ENCODE assay signal across 18 cellular contexts in genomic region chr15:55389276-55389631, GRCh38. TPM values are rescaled to one million over a fixed set of nuclear protein-coding genes. Genes with fewer than 3 reads are reported as not detected.
DNase-seq lines count a peak whose midpoint lies in the region; ATAC-seq and TF ChIP-seq lines count a peak whose summit lies in the region.
"Had no signal": no experiment of that assay in that cellular context is flagged by ENCODE, and none has a peak within 500 bp of the region (broad histone marks: within the 10 kb centered on the region; RNA-seq: fewer than 3 reads in every experiment).

No MANE protein-coding gene starts in this region.

- 0 out of 2 replicates have a peak, but pooled peaks cover 4% of the 10 kb centered on the region for H4K20me1 ChIP-seq in SK-N-SH (ENCODE audit: insufficient read depth)

- 0 out of 2 replicates have a peak overlapping the region, but pooled peaks have one; percentile 5 for H3K4me2 ChIP-seq in SK-N-SH

- ATAC-seq in activated T-cell treated with anti-CD3 and anti-CD28 coated beads, Interleukin-2, amount 50 U/mL, for 4 hours: peak; percentile 51 to 63
- no peak for ATAC-seq in GM21381 (IDR thresholded peaks at IDR 0.05; ENCODE audit: unreplicated experiment)
- no peak for ATAC-seq in CD8-positive, alpha-beta T cell
- ATAC-seq: pancreas had no signal

- POLR2A ChIA-PET in SK-N-SH (lab: Yijun Ruan, JAX): no interaction called here
- POLR2A ChIA-PET in CD8-positive, alpha-beta T cell (lab: Charles Lee): interaction anchor here (0.8 kb wide), 1 partner anchor 18 kb away, joined by 3 read pairs; no protein-coding TSS in a partner anchor

- peak overlapping the region in 1 of 2 experiments; percentile 32; a peak in 1 of 4 replicates for H3K27ac ChIP-seq in SK-N-SH (ENCODE audit: low read depth in 2 of 2, low read length in 1 of 2)
- H3K27ac ChIP-seq in CD8-positive, alpha-beta T cell (ENCODE audit: low read depth, low read length): no peak overlapping the region
- H3K27ac ChIP-seq: colonic mucosa, pancreas, SJSA1 had no signal

- H3K27me3 ChIP-seq in SK-N-SH (ENCODE audit: insufficient read depth): no peaks in the 10 kb centered on the region
- no peaks in the 10 kb centered on the region for H3K27me3 ChIP-seq in CD8-positive, alpha-beta T cell (ENCODE audit: insufficient read depth, low read length)
- H3K27me3 ChIP-seq: colonic mucosa, pancreas, SJSA1 had no signal

- intact Hi-C loops in CD8-positive, alpha-beta T cell (cut with DNase I, micrococcal nuclease): no loop called here

- H3K4me3 Mint-ChIP-seq in activated T-cell treated with anti-CD3 and anti-CD28 coated beads, Interleukin-2, amount 50 U/mL, for 4 hours: no peak overlapping the region
- no peak overlapping the region for H3K4me3 Mint-ChIP-seq in stimulated activated naive CD8-positive, alpha-beta T cell treated with anti-CD3 and anti-CD28 coated beads, Interleukin-15, Interleukin-2, amounts not matched to agents 100 ng/mL and 50 ng/mL, for 24 hours
- no peak overlapping the region for H3K4me3 Mint-ChIP-seq in CD8-positive, alpha-beta T cell
- H3K4me3 Mint-ChIP-seq: activated naive CD4-positive, alpha-beta T cell treated with anti-CD3 and anti-CD28 coated beads, Interleukin-2, amount 10 ng/mL, durations not matched to agents 7 days and 5 days had no signal

- no peak for TF ChIP-seq EP300 in SK-N-SH (IDR thresholded peaks at IDR 0.05; ENCODE audit: borderline replicate concordance in 1 of 2, low read depth in 1 of 2, low read length in 1 of 2)

- no peak overlapping the region for H2AFZ ChIP-seq in SK-N-SH (ENCODE audit: low read depth)

- TF ChIP-seq RAD21 in SK-N-SH (IDR thresholded peaks at IDR 0.05; ENCODE audit: low read length): no peak

- H3K9me3 Mint-ChIP-seq in activated T-cell treated with anti-CD3 and anti-CD28 coated beads, Interleukin-2, amount 50 U/mL, for 4 hours: no peaks in the 10 kb centered on the region
- no peaks in the 10 kb centered on the region for H3K9me3 Mint-ChIP-seq in stimulated activated naive CD8-positive, alpha-beta T cell treated with anti-CD3 and anti-CD28 coated beads, Interleukin-15, Interleukin-2, amounts not matched to agents 100 ng/mL and 50 ng/mL, for 24 hours
- no peaks in the 10 kb centered on the region for H3K9me3 Mint-ChIP-seq in CD8-positive, alpha-beta T cell
- H3K9me3 Mint-ChIP-seq: activated naive CD4-positive, alpha-beta T cell treated with anti-CD3 and anti-CD28 coated beads, Interleukin-2, amount 10 ng/mL, durations not matched to agents 7 days and 5 days had no signal

- no peaks in the 10 kb centered on the region for H3K9me2 ChIP-seq in SK-N-SH

- TF ChIP-seq CTCF in SK-N-SH (IDR thresholded peaks at IDR 0.05) (no peak), foreskin fibroblast (IDR thresholded peaks at IDR 0.05; ENCODE audit: low read depth, low read length) (no peak)
- TF ChIP-seq CTCF in CD8-positive, alpha-beta T cell (IDR thresholded peaks at IDR 0.05): no peak

- no peaks in the 10 kb centered on the region for H3K79me2 ChIP-seq in SK-N-SH (ENCODE audit: insufficient read depth)

- H3K9me3 ChIP-seq in SK-N-SH: no peaks in the 10 kb centered on the region
- H3K9me3 ChIP-seq in CD8-positive, alpha-beta T cell (ENCODE audit: low read length): no peaks in the 10 kb centered on the region
- H3K9me3 ChIP-seq: colonic mucosa, HAP-1, pancreas, SJSA1 had no signal

- no peaks in the 10 kb centered on the region for H3K27me3 Mint-ChIP-seq in activated T-cell treated with anti-CD3 and anti-CD28 coated beads, Interleukin-2, amount 50 U/mL, for 4 hours (ENCODE audit: low read depth)
- H3K27me3 Mint-ChIP-seq in stimulated activated naive CD8-positive, alpha-beta T cell treated with anti-CD3 and anti-CD28 coated beads, Interleukin-15, Interleukin-2, amounts not matched to agents 100 ng/mL and 50 ng/mL, for 24 hours: no peaks in the 10 kb centered on the region
- H3K27me3 Mint-ChIP-seq in CD8-positive, alpha-beta T cell (ENCODE audit: low read depth): no peaks in the 10 kb centered on the region
- H3K27me3 Mint-ChIP-seq: activated naive CD4-positive, alpha-beta T cell treated with anti-CD3 and anti-CD28 coated beads, Interleukin-2, amount 10 ng/mL, durations not matched to agents 7 days and 5 days had no signal

- peaks cover 6% of the 10 kb centered on the region for H3K4me1 Mint-ChIP-seq in activated T-cell treated with anti-CD3 and anti-CD28 coated beads, Interleukin-2, amount 50 U/mL, for 4 hours (ENCODE audit: low read depth)
- peaks cover 6% of the 10 kb centered on the region for H3K4me1 Mint-ChIP-seq in stimulated activated naive CD8-positive, alpha-beta T cell treated with anti-CD3 and anti-CD28 coated beads, Interleukin-15, Interleukin-2, amounts not matched to agents 100 ng/mL and 50 ng/mL, for 24 hours (ENCODE audit: low read depth)
- peaks cover 2% of the 10 kb centered on the region for H3K4me1 Mint-ChIP-seq in CD8-positive, alpha-beta T cell (ENCODE audit: low read depth)

- H3K4me3 ChIP-seq in SK-N-SH (ENCODE audit: low read depth in 2 of 2, low read length in 1 of 2) (no peak overlapping the region), foreskin fibroblast (ENCODE audit: low read depth in 1 of 2, low read length in 2 of 2) (no peak overlapping the region)
- no peak overlapping the region for H3K4me3 ChIP-seq in CD8-positive, alpha-beta T cell (ENCODE audit: low read depth, low read length)
- H3K4me3 ChIP-seq: colonic mucosa, HAP-1, pancreas, SJSA1 had no signal

- peaks cover 14% of the 10 kb centered on the region for H3K36me3 Mint-ChIP-seq in activated T-cell treated with anti-CD3 and anti-CD28 coated beads, Interleukin-2, amount 50 U/mL, for 4 hours (ENCODE audit: insufficient read depth)
- peaks cover 9% of the 10 kb centered on the region for H3K36me3 Mint-ChIP-seq in stimulated activated naive CD8-positive, alpha-beta T cell treated with anti-CD3 and anti-CD28 coated beads, Interleukin-15, Interleukin-2, amounts not matched to agents 100 ng/mL and 50 ng/mL, for 24 hours (ENCODE audit: low read depth)
- peaks cover 44% of the 10 kb centered on the region for H3K36me3 Mint-ChIP-seq in CD8-positive, alpha-beta T cell

- H3K36me3 ChIP-seq in SK-N-SH (replicated peaks in 1 of 2; ENCODE audit: control insufficient read depth in 1 of 2, insufficient read depth in 2 of 2, low read length in 1 of 2): peaks cover 2 to 12% of the 10 kb centered on the region in 2 experiments
- H3K36me3 ChIP-seq in CD8-positive, alpha-beta T cell (ENCODE audit: insufficient read depth, low read length): peaks cover under 1% of the 10 kb centered on the region
- H3K36me3 ChIP-seq: colonic mucosa, HAP-1, SJSA1 had no signal

- CTCF ChIA-PET in SK-N-SH (lab: Yijun Ruan, JAX): no interaction called here
- CTCF ChIA-PET in CD8-positive, alpha-beta T cell (lab: Charles Lee): no interaction called here

- no peaks in the 10 kb centered on the region for H3F3A ChIP-seq in SK-N-SH (replicated peaks; ENCODE audit: insufficient read depth)

- no peaks in the 10 kb centered on the region for H3K4me1 ChIP-seq in SK-N-SH (ENCODE audit: control insufficient read depth in 1 of 2, insufficient read depth in 2 of 2, low read depth in 1 of 2, low read length in 1 of 2)
- no peaks in the 10 kb centered on the region for H3K4me1 ChIP-seq in CD8-positive, alpha-beta T cell (ENCODE audit: insufficient read depth, low read length)
- H3K4me1 ChIP-seq: colonic mucosa, HAP-1, SJSA1 had no signal

- no peak overlapping the region for H3K9ac ChIP-seq in SK-N-SH

- no peak for DNase-seq in activated T-cell treated with anti-CD3 and anti-CD28 coated beads, Interleukin-2, amount 50 U/mL, for 4 hours
- DNase-seq in activated T-cell treated with anti-CD3 and anti-CD28 coated beads, Interleukin-2, amount 50 U/mL, for 1 hour: no peak
- no peak for DNase-seq in SK-N-SH
- DNase-seq in foreskin fibroblast: peak; percentile 23 to 56
- DNase-seq in midbrain (lab: John Stamatoyannopoulos, UW): no peak
- no peak for DNase-seq in CD8-positive, alpha-beta T cell
- DNase-seq: activated naive CD4-positive, alpha-beta T cell treated with anti-CD3 and anti-CD28 coated beads, Interleukin-2, amount 10 ng/mL, durations not matched to agents 7 days and 5 days; colonic mucosa; COR-L47; mesendoderm; NK-92 treated with Interleukin-12 subunit alpha and Interleukin-12 subunit beta, amount 100 ng/mL, for 24 hours; pancreas; stimulated activated CD4-positive, alpha-beta T cell treated with anti-CD3 and anti-CD28 coated beads, Interleukin-12 subunit alpha, Interleukin-12 subunit beta, amount 100 ng/mL, for 4 hours had no signal

- H3K27ac Mint-ChIP-seq in stimulated activated naive CD8-positive, alpha-beta T cell treated with anti-CD3 and anti-CD28 coated beads, Interleukin-15, Interleukin-2, amounts not matched to agents 100 ng/mL and 50 ng/mL, for 24 hours: peak overlapping the region; percentile 7
- no peak overlapping the region for H3K27ac Mint-ChIP-seq in CD8-positive, alpha-beta T cell
- H3K27ac Mint-ChIP-seq: activated naive CD4-positive, alpha-beta T cell treated with anti-CD3 and anti-CD28 coated beads, Interleukin-2, amount 10 ng/mL, durations not matched to agents 7 days and 5 days had no signal

TF ChIP-seq in SK-N-SH, 30 proteins besides CTCF, POLR2A, EP300 and RAD21:
- no peak for TF ChIP-seq NRF1 (IDR thresholded peaks at IDR 0.05; ENCODE audit: low read depth, low read length)
- TF ChIP-seq JUND (IDR thresholded peaks at IDR 0.05): peak; percentile 28
- peak; percentile 47 for TF ChIP-seq PBX3 (IDR thresholded peaks at IDR 0.05)

RNA-seq across cellular contexts. Expression of gene CCPG1, which starts 18.9 kb away (rescaled TPM):
- total RNA-seq in activated T-cell treated with anti-CD3 and anti-CD28 coated beads, Interleukin-2, amount 50 U/mL, for 4 hours: 1 to 10 TPM; 7.1 to 9.9 (median 7.1) TPM
- polyA plus RNA-seq in SK-N-SH (2012; rRNA removed): 10.5 and 16.9 TPM in 2 replicates
- 15.5 and 19.5 TPM in 2 replicates for polyA plus RNA-seq in SK-N-SH (2012; cell fraction: cytosol; rRNA removed)
- polyA plus RNA-seq in SK-N-SH (2012; cell fraction: nucleus; rRNA removed): 7.8 and 22.4 TPM in 2 replicates
- total RNA-seq in CD8-positive, alpha-beta T cell: 10 to 100 TPM; 35.5 to 37.6 TPM

RNA-seq across cellular contexts. Expression of gene PIERCE2, which starts 19.0 kb away (rescaled TPM):
- total RNA-seq in activated T-cell treated with anti-CD3 and anti-CD28 coated beads, Interleukin-2, amount 50 U/mL, for 4 hours: under 1 TPM in 2 of 3 donors, not detected in 1; 0.30 to 0.76 TPM
- polyA plus RNA-seq in SK-N-SH (2012; rRNA removed): 2.5 and 2.9 TPM in 2 replicates
- 3.3 and 5.2 TPM in 2 replicates for polyA plus RNA-seq in SK-N-SH (2012; cell fraction: cytosol; rRNA removed)
- polyA plus RNA-seq in SK-N-SH (2012; cell fraction: nucleus; rRNA removed): 0.38 and 0.98 TPM in 2 replicates
- not detected for total RNA-seq in CD8-positive, alpha-beta T cell
- total RNA-seq: activated CD8-positive, alpha-beta memory T cell treated with anti-CD3 and anti-CD28 coated beads for 36 hours; SJSA1 had no signal

Comparison
In these comparisons a context has a peak if more than half of its experiments do, and no peak if none do; other contexts are left out.
1. ATAC-seq: peak in activated T-cell treated with anti-CD3 and anti-CD28 coated beads, Interleukin-2, amount 50 U/mL, for 4 hours (2 of 2); none in GM21381 (single experiment) and CD8-positive, alpha-beta T cell (single experiment).
2. DNase-seq: peak in foreskin fibroblast (2 of 2); none in activated T-cell treated with anti-CD3 and anti-CD28 coated beads, Interleukin-2, amount 50 U/mL, for 4 hours (single experiment), activated T-cell treated with anti-CD3 and anti-CD28 coated beads, Interleukin-2, amount 50 U/mL, for 1 hour (single experiment), SK-N-SH (single experiment), midbrain (single experiment) and CD8-positive, alpha-beta T cell (0 of 7).